ENCODE assay signal across 5 cellular contexts in genomic region chr19:35358834-35359233, GRCh38. TPM values are rescaled to one million over a fixed set of nuclear protein-coding genes. Genes with fewer than 3 reads are reported as not detected.
"Had no signal": no experiment of that assay in that cellular context is flagged by ENCODE, and none has a peak within 500 bp of the region (broad histone marks: within the 10 kb centered on the region; RNA-seq: fewer than 3 reads in every experiment).

No MANE protein-coding gene starts in this region.

RNA-seq across cellular contexts. Expression of gene FFAR3, which starts 0.6 kb away (rescaled TPM):
- total RNA-seq: activated CD4-positive, alpha-beta T cell treated with anti-CD3 and anti-CD28 coated beads, Interleukin-2, amount 10 ng/mL, durations not matched to agents 7 days and 5 days; activated CD8-positive, alpha-beta T cell treated with anti-CD3 and anti-CD28 coated beads, Interleukin-2, amount 10 ng/mL, durations not matched to agents 7 days and 5 days; cerebellum had no signal

RNA-seq across cellular contexts. Expression of gene FFAR1, which starts 11.1 kb away (rescaled TPM):
- total RNA-seq: activated CD4-positive, alpha-beta T cell treated with anti-CD3 and anti-CD28 coated beads, Interleukin-2, amount 10 ng/mL, durations not matched to agents 7 days and 5 days; activated CD8-positive, alpha-beta T cell treated with anti-CD3 and anti-CD28 coated beads, Interleukin-2, amount 10 ng/mL, durations not matched to agents 7 days and 5 days; cerebellum; Right ventricle myocardium inferior had no signal

RNA-seq across cellular contexts. Expression of gene GPR42, which starts 12.0 kb away (rescaled TPM):
- total RNA-seq: activated CD4-positive, alpha-beta T cell treated with anti-CD3 and anti-CD28 coated beads, Interleukin-2, amount 10 ng/mL, durations not matched to agents 7 days and 5 days; activated CD8-positive, alpha-beta T cell treated with anti-CD3 and anti-CD28 coated beads, Interleukin-2, amount 10 ng/mL, durations not matched to agents 7 days and 5 days; cerebellum; Right ventricle myocardium inferior; T-cell had no signal

RNA-seq across cellular contexts. Expression of gene CD22, which starts 29.8 kb away (rescaled TPM):
- total RNA-seq: cerebellum had no signal
